In the genomic region with DNA sequence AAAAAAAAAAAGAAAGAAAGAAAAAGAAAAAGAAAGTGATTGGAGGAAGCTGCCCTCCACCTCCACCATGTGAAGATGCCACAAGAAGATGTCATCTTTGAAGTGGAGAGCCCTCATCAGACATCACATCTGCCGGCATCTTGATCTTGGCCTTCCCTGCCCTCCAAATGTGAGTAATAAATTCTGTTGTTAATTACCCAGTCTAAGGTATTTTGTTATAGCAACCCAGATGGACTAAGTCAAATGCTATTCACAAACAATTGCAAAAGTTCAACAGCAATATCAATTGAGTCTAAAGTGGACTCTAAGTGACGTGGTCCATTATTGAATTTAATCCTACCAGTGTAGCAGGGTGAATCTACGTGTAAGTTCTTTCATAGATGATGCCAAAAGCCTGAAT, we compare ENCODE assay signal across 19 cellular contexts.
"Had no signal": no experiment of that assay in that cellular context is flagged by ENCODE, and none has a peak within 500 bp of the region (broad histone marks: within the 10 kb centered on the region; RNA-seq: fewer than 3 reads in every experiment).

No MANE protein-coding gene starts in this region.

- H3K4me3 Mint-ChIP-seq: activated B cell treated with CpG ODN at 0.5 μM for 24 hours; activated naive CD8-positive, alpha-beta T cell treated with anti-CD3 and anti-CD28 coated beads, Interleukin-2, amount 10 ng/mL, durations not matched to agents 7 days and 5 days; nephron progenitor cell; stimulated activated naive CD8-positive, alpha-beta T cell treated with anti-CD3 and anti-CD28 coated beads, Interleukin-15, Interleukin-2, amounts not matched to agents 100 ng/mL and 50 ng/mL, for 24 hours; T-helper 1 cell treated with Interleukin-12 subunit alpha and Interleukin-12 subunit beta and Interleukin-4 antibody, amounts not matched to agents 30 μg/mL and 1 μg/mL, for 36 hours had no signal

- H3K4me1 Mint-ChIP-seq: nephron progenitor cell had no signal

- H3K36me3 Mint-ChIP-seq: activated naive CD8-positive, alpha-beta T cell treated with anti-CD3 and anti-CD28 coated beads, Interleukin-2, amount 10 ng/mL, durations not matched to agents 7 days and 5 days had no signal

- H3K27ac Mint-ChIP-seq: activated B cell treated with CpG ODN at 0.5 μM for 24 hours; activated naive CD8-positive, alpha-beta T cell treated with anti-CD3 and anti-CD28 coated beads, Interleukin-2, amount 10 ng/mL, durations not matched to agents 7 days and 5 days; nephron progenitor cell; stimulated activated naive CD8-positive, alpha-beta T cell treated with anti-CD3 and anti-CD28 coated beads, Interleukin-15, Interleukin-2, amounts not matched to agents 100 ng/mL and 50 ng/mL, for 24 hours; T-helper 1 cell treated with Interleukin-12 subunit alpha and Interleukin-12 subunit beta and Interleukin-4 antibody, amounts not matched to agents 30 μg/mL and 1 μg/mL, for 36 hours had no signal

- H3K27me3 Mint-ChIP-seq: activated B cell treated with CpG ODN at 0.5 μM for 24 hours; activated naive CD8-positive, alpha-beta T cell treated with anti-CD3 and anti-CD28 coated beads, Interleukin-2, amount 10 ng/mL, durations not matched to agents 7 days and 5 days; stimulated activated naive CD8-positive, alpha-beta T cell treated with anti-CD3 and anti-CD28 coated beads, Interleukin-15, Interleukin-2, amounts not matched to agents 100 ng/mL and 50 ng/mL, for 24 hours had no signal

- H3K4me3 ChIP-seq: coronary artery, thyroid gland had no signal

- ATAC-seq: left cardiac atrium, right cardiac atrium had no signal

- DNase-seq: activated B cell treated with CpG ODN at 0.5 μM for 24 hours; activated CD4-positive, alpha-beta T cell treated with anti-CD3 and anti-CD28 coated beads for 4 hours; activated CD4-positive, alpha-beta T cell treated with anti-CD3 and anti-CD28 coated beads, Interleukin-2, amount 50 U/mL, for 48 hours; activated naive CD4-positive, alpha-beta T cell treated with Interleukin-2 at 50 U/mL for 16 hours; activated naive CD8-positive, alpha-beta T cell treated with anti-CD3 and anti-CD28 coated beads, Interleukin-2, amount 10 ng/mL, durations not matched to agents 7 days and 5 days; activated T-cell treated with anti-CD3 and anti-CD28 coated beads, Interleukin-2, amount 50 U/mL, for 48 hours; amniotic stem cell; glutamatergic neuron; hypothalamus; left cardiac atrium; nephron progenitor cell; right cardiac atrium; stimulated activated CD4-positive, alpha-beta T cell treated with anti-CD3 and anti-CD28 coated beads, Interleukin-1b, Interleukin-23, amount 100 ng/mL, for 48 hours; substantia nigra; T1000; thyroid gland had no signal

- H3K9me3 Mint-ChIP-seq: activated B cell treated with CpG ODN at 0.5 μM for 24 hours; nephron progenitor cell; stimulated activated naive CD8-positive, alpha-beta T cell treated with anti-CD3 and anti-CD28 coated beads, Interleukin-15, Interleukin-2, amounts not matched to agents 100 ng/mL and 50 ng/mL, for 24 hours; T-helper 1 cell treated with Interleukin-12 subunit alpha and Interleukin-12 subunit beta and Interleukin-4 antibody, amounts not matched to agents 30 μg/mL and 1 μg/mL, for 36 hours had no signal
